8 cellular contexts compared by ENCODE assay signal in the genomic region with DNA sequence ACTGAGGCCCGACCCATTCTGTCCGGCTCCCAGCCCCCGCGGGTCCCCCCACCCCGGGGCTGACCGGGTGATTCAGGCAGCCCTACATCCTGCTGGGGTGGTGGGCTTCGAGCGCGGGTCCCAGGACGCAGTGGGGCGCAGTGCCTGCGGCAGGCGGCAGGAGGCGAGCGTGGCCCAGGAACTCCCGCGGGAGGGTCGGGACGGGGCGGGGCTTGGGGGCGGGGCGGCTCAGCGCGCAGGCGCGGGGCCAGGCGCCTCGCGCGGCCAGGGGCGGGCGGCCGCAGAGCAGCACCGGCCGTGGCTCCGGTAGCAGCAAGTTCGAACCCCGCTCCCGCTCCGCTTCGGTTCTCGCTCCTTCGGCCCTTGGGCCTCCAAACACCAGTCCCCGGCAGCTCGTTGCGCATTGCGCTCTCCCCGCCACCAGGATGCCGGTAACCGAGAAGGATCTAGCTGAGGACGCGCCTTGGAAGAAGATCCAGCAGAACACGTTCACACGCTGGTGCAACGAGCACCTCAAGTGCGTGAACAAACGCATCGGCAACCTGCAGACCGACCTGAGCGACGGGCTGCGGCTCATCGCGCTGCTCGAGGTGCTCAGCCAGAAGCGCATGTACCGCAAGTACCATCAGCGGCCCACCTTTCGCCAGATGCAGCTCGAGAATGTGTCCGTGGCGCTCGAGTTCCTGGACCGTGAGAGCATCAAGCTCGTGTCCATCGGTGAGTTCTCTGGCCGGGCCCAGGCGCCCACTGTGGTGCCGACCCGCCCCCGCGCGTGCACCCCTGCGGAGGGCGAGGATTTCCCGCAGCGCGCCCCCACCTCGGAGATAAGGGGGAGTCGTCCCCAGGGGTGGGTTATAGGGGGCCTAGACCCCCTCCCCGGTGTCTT. TPM values are rescaled to one million over a fixed set of nuclear protein-coding genes. Genes with fewer than 3 reads are reported as not detected.
DNase-seq lines count a peak whose midpoint lies in the region; ATAC-seq and TF ChIP-seq lines count a peak whose summit lies in the region.

A gene with protein sequence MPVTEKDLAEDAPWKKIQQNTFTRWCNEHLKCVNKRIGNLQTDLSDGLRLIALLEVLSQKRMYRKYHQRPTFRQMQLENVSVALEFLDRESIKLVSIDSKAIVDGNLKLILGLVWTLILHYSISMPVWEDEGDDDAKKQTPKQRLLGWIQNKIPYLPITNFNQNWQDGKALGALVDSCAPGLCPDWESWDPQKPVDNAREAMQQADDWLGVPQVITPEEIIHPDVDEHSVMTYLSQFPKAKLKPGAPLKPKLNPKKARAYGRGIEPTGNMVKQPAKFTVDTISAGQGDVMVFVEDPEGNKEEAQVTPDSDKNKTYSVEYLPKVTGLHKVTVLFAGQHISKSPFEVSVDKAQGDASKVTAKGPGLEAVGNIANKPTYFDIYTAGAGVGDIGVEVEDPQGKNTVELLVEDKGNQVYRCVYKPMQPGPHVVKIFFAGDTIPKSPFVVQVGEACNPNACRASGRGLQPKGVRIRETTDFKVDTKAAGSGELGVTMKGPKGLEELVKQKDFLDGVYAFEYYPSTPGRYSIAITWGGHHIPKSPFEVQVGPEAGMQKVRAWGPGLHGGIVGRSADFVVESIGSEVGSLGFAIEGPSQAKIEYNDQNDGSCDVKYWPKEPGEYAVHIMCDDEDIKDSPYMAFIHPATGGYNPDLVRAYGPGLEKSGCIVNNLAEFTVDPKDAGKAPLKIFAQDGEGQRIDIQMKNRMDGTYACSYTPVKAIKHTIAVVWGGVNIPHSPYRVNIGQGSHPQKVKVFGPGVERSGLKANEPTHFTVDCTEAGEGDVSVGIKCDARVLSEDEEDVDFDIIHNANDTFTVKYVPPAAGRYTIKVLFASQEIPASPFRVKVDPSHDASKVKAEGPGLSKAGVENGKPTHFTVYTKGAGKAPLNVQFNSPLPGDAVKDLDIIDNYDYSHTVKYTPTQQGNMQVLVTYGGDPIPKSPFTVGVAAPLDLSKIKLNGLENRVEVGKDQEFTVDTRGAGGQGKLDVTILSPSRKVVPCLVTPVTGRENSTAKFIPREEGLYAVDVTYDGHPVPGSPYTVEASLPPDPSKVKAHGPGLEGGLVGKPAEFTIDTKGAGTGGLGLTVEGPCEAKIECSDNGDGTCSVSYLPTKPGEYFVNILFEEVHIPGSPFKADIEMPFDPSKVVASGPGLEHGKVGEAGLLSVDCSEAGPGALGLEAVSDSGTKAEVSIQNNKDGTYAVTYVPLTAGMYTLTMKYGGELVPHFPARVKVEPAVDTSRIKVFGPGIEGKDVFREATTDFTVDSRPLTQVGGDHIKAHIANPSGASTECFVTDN (N-terminal part only) (plus strand): TSS at position 283 of the 886 bp plus-strand sequence. CDS start 143 bp downstream, at position 426.

- peak within 1 kb of the TSS in 57 of 59 donors; percentile 10 to 96 (median 76) for H3K27ac ChIP-seq in dorsolateral prefrontal cortex

- no peak for TF ChIP-seq POLR2A in lower leg skin (IDR thresholded peaks at IDR 0.05)

- TF ChIP-seq CTCF in dorsolateral prefrontal cortex (IDR thresholded peaks at IDR 0.05 in 54 of 56, conservative IDR thresholded peaks at IDR 0.05 in 2 of 56; ENCODE audit: low read depth in 1 of 56, partially characterized antibody in 56 of 56): peak; percentile 30 to 91 (median 68)
- no peak for TF ChIP-seq CTCF in lower leg skin (IDR thresholded peaks at IDR 0.05)

- peak within 1 kb of the TSS; percentile 60 to 100 (median 91) for H3K4me3 ChIP-seq in dorsolateral prefrontal cortex
- H3K4me3 ChIP-seq in lower leg skin (ENCODE audit: low read depth, poor library complexity, severe bottlenecking): peak within 1 kb of the TSS; percentile 63

- intact Hi-C loops in dorsolateral prefrontal cortex (cut with DNase I): loop anchor here (1.0 to 5.0 kb wide), 8 partner anchors 56 to 289 kb away; a partner anchor contains a TSS
- intact Hi-C loops in lower leg skin (cut with DNase I; ENCODE audit: low total_unique reads): no loop called here

- DNase-seq in DMS153 treated with DMSO at 0.1 percent for 48 hours (lab: John Stamatoyannopoulos, UW; ENCODE audit: unreplicated experiment): peak; percentile 4
- DNase-seq in DMS153 (lab: John Stamatoyannopoulos, UW): no peak
- peak; percentile 54 for DNase-seq in NCI-H2227 treated with DMSO at 0.1 percent for 48 hours (lab: John Stamatoyannopoulos, UW)
- DNase-seq in activated CD4-positive, alpha-beta T cell treated with anti-CD3 and anti-CD28 coated beads, Interleukin-2, amount 50 U/mL, for 48 hours: peak; percentile 80 to 81
- DNase-seq in dorsolateral prefrontal cortex: peak; percentile 39 to 75 (median 60)
- peak in 1 of 2 donors; percentile 94 for DNase-seq in lower leg skin (ENCODE audit: low spot score in 2 of 2)
- peak in 2 of 3 donors; percentile 62 to 77 for DNase-seq in stimulated activated CD4-positive, alpha-beta T cell treated with anti-CD3 and anti-CD28 coated beads, TNF-alpha, amount 100 ng/mL, for 1 hour (ENCODE audit: low read depth in 3 of 3, low spot score in 1 of 3)

- no peaks in the 10 kb centered on the region for H3K27me3 ChIP-seq in dorsolateral prefrontal cortex

- WGBS in lower leg skin, 2 donors: 1% methylated on average over 34 to 53 of the region's 91 CpGs

- ATAC-seq in HG02759 (IDR thresholded peaks at IDR 0.05; ENCODE audit: unreplicated experiment): peak; percentile 74

RNA-seq across cellular contexts. Expression of the gene that starts here (rescaled TPM):
- total RNA-seq in dorsolateral prefrontal cortex: 10 to 100 TPM; 29.4 to 98.8 (median 48.0) TPM
- 100 to 1,000 TPM; 108 to 155 (median 128) TPM for total RNA-seq in lower leg skin

Comparison
In these comparisons a context has a peak if more than half of its experiments do, and no peak if none do; other contexts are left out.
1. CTCF ChIP-seq: peak in dorsolateral prefrontal cortex (56 of 56); none in lower leg skin (0 of 3).